In the genomic region with DNA sequence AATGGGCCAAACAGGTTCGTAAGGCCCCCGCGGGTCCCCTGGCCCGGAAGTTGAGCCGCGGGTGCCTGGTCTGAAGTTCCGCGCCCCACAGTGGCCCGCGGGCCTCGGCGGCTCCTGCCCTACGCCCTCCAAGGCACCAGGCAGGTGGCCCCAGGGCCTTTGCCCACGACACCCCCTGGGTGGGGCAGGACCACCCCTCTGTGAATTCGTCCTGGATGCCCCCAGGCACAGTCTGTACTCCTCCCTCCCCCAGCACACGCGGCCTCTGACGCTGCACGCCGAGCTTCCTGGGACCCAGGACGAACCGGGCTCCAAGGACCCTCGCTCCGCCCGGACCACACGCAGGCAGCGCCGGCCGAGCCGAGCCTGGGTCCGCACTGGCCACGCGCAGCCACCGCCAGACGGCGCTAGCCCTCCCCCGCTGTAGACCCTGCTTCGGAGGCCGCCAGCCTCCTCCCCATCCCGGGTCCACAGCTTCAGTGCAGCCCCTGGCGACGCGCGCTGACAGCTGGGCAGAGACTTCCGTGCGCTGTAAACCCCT, we compare ENCODE assay signal across 9 cellular contexts. TPM values are rescaled to one million over a fixed set of nuclear protein-coding genes. Genes with fewer than 3 reads are reported as not detected.
A peak's percentile ranks its signal among the peaks of the same experiment; 100 is the strongest.
DNase-seq lines count a peak whose midpoint lies in the region; ATAC-seq and TF ChIP-seq lines count a peak whose summit lies in the region.
"Had no signal": no experiment of that assay in that cellular context is flagged by ENCODE, and none has a peak within 500 bp of the region (broad histone marks: within the 10 kb centered on the region; RNA-seq: fewer than 3 reads in every experiment).

No MANE protein-coding gene starts in this region.

- H3K36me3 Mint-ChIP-seq in activated naive CD4-positive, alpha-beta T cell treated with anti-CD3 and anti-CD28 coated beads, Interleukin-2, amount 50 U/mL, for 72 hours, result no peaks in the 10 kb centered on the region
- H3K36me3 Mint-ChIP-seq: T-cell had no signal

- H3K9me3 Mint-ChIP-seq in activated naive CD4-positive, alpha-beta T cell treated with anti-CD3 and anti-CD28 coated beads, Interleukin-2, amount 50 U/mL, for 72 hours, result no peaks in the 10 kb centered on the region
- H3K9me3 Mint-ChIP-seq: T-cell had no signal

- peak overlapping the region in 3 of 4 donors; percentile 29 to 45 (median 35) for H3K4me3 ChIP-seq in upper lobe of left lung

- H3K9me3 ChIP-seq in upper lobe of left lung, result no peaks in the 10 kb centered on the region

- DNase-seq in activated naive CD4-positive, alpha-beta T cell treated with anti-CD3 and anti-CD28 coated beads, Interleukin-2, amount 50 U/mL, for 72 hours (ENCODE audit: low spot score in 2 of 2), result peak in 1 of 2 donors; percentile 37
- no peak for DNase-seq in activated naive CD4-positive, alpha-beta T cell (lab: John Stamatoyannopoulos, UW)
- peak; percentile 7 for DNase-seq in kidney tubule cell (ENCODE audit: low spot score)
- DNase-seq in upper lobe of left lung, result peak in 1 of 2 donors; percentile 76
- no peak for DNase-seq in GM03348 (ENCODE audit: low spot score)
- DNase-seq: T-cell had no signal

- peak; percentile 56 to 57 for ATAC-seq in activated naive CD4-positive, alpha-beta T cell treated with anti-CD3 and anti-CD28 coated beads, Interleukin-2, amount 50 U/mL, for 72 hours
- ATAC-seq in SK-N-SH treated with all-trans-retinoic acid at 6 μM for 48 hours, result peak; percentile 61; the same call in 2 of the 3 replicates
- ATAC-seq in upper lobe of left lung (ENCODE audit: low FRiP score in 2 of 2), result peak in 1 of 2 donors; percentile 39
- ATAC-seq in GM18858 (IDR thresholded peaks at IDR 0.05; ENCODE audit: unreplicated experiment), result no peak
- ATAC-seq in GM18517 (IDR thresholded peaks at IDR 0.05; ENCODE audit: unreplicated experiment), result no peak

- H3K27ac Mint-ChIP-seq in activated naive CD4-positive, alpha-beta T cell treated with anti-CD3 and anti-CD28 coated beads, Interleukin-2, amount 50 U/mL, for 72 hours, result no peak overlapping the region
- H3K27ac Mint-ChIP-seq: T-cell had no signal

- H3K27me3 ChIP-seq in upper lobe of left lung, result peaks cover 0 to 32% (median 11%) of the 10 kb centered on the region in 4 donors

- no peak for TF ChIP-seq EP300 in upper lobe of left lung (IDR thresholded peaks at IDR 0.05)

- H3K4me1 ChIP-seq in upper lobe of left lung, result peaks cover 7 to 25% (median 7%) of the 10 kb centered on the region in 4 donors

- TF ChIP-seq POLR2A in upper lobe of left lung (IDR thresholded peaks at IDR 0.05), result no peak

- H3K27ac ChIP-seq in upper lobe of left lung, result no peak overlapping the region

- TF ChIP-seq CTCF in upper lobe of left lung (IDR thresholded peaks at IDR 0.05), result peak in 4 of 6 experiments; percentile 11 to 29 (median 14)

- H3K36me3 ChIP-seq in upper lobe of left lung, result no peaks in the 10 kb centered on the region

- WGBS in upper lobe of left lung, 2 donors, result 2 to 4% methylated on average over 17 to 20 of the region's 46 CpGs

TF ChIP-seq in SK-N-SH treated with all-trans-retinoic acid at 6 μM for 48 hours, 23 proteins besides CTCF, POLR2A, EP300 and RAD21:
- TF ChIP-seq CSDC2 (CRISPR knock-in tag; IDR thresholded peaks at IDR 0.05) (no peak), ARNTL (CRISPR knock-in tag; IDR thresholded peaks at IDR 0.05; ENCODE audit: borderline replicate concordance, low read depth) (no peak), ZFP3 (CRISPR knock-in tag; IDR thresholded peaks at IDR 0.05) (no peak), TOX (CRISPR knock-in tag; IDR thresholded peaks at IDR 0.05; ENCODE audit: borderline replicate concordance) (no peak), ZNF565 (CRISPR knock-in tag; conservative IDR thresholded peaks at IDR 0.05; ENCODE audit: low read depth) (no peak), SNAI2 (CRISPR knock-in tag; IDR thresholded peaks at IDR 0.05) (no peak), TCF4 (CRISPR knock-in tag; IDR thresholded peaks at IDR 0.05; ENCODE audit: borderline replicate concordance) (no peak)
- TF ChIP-seq, protein P1, sequence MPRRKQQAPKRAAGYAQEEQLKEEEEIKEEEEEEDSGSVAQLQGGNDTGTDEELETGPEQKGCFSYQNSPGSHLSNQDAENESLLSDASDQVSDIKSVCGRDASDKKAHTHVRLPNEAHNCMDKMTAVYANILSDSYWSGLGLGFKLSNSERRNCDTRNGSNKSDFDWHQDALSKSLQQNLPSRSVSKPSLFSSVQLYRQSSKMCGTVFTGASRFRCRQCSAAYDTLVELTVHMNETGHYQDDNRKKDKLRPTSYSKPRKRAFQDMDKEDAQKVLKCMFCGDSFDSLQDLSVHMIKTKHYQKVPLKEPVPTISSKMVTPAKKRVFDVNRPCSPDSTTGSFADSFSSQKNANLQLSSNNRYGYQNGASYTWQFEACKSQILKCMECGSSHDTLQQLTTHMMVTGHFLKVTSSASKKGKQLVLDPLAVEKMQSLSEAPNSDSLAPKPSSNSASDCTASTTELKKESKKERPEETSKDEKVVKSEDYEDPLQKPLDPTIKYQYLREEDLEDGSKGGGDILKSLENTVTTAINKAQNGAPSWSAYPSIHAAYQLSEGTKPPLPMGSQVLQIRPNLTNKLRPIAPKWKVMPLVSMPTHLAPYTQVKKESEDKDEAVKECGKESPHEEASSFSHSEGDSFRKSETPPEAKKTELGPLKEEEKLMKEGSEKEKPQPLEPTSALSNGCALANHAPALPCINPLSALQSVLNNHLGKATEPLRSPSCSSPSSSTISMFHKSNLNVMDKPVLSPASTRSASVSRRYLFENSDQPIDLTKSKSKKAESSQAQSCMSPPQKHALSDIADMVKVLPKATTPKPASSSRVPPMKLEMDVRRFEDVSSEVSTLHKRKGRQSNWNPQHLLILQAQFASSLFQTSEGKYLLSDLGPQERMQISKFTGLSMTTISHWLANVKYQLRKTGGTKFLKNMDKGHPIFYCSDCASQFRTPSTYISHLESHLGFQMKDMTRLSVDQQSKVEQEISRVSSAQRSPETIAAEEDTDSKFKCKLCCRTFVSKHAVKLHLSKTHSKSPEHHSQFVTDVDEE (CRISPR knock-in tag; IDR thresholded peaks at IDR 0.05), result no peak
- TF ChIP-seq, protein P2, sequence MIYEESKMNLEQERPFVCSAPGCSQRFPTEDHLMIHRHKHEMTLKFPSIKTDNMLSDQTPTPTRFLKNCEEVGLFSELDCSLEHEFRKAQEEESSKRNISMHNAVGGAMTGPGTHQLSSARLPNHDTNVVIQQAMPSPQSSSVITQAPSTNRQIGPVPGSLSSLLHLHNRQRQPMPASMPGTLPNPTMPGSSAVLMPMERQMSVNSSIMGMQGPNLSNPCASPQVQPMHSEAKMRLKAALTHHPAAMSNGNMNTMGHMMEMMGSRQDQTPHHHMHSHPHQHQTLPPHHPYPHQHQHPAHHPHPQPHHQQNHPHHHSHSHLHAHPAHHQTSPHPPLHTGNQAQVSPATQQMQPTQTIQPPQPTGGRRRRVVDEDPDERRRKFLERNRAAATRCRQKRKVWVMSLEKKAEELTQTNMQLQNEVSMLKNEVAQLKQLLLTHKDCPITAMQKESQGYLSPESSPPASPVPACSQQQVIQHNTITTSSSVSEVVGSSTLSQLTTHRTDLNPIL (CRISPR knock-in tag; IDR thresholded peaks at IDR 0.05; ENCODE audit: low read depth), result no peak
- TF ChIP-seq, protein P3, sequence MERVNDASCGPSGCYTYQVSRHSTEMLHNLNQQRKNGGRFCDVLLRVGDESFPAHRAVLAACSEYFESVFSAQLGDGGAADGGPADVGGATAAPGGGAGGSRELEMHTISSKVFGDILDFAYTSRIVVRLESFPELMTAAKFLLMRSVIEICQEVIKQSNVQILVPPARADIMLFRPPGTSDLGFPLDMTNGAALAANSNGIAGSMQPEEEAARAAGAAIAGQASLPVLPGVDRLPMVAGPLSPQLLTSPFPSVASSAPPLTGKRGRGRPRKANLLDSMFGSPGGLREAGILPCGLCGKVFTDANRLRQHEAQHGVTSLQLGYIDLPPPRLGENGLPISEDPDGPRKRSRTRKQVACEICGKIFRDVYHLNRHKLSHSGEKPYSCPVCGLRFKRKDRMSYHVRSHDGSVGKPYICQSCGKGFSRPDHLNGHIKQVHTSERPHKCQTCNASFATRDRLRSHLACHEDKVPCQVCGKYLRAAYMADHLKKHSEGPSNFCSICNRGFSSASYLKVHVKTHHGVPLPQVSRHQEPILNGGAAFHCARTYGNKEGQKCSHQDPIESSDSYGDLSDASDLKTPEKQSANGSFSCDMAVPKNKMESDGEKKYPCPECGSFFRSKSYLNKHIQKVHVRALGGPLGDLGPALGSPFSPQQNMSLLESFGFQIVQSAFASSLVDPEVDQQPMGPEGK (CRISPR knock-in tag; IDR thresholded peaks at IDR 0.05; ENCODE audit: borderline replicate concordance), result no peak

RNA-seq across cellular contexts. Expression of a gene that starts 0.8 kb away (rescaled TPM):
- total RNA-seq in activated naive CD4-positive, alpha-beta T cell treated with anti-CD3 and anti-CD28 coated beads, Interleukin-2, amount 50 U/mL, for 72 hours, result under 1 TPM; 0.45 to 0.68 TPM
- total RNA-seq in upper lobe of left lung, result under 1 TPM in 1 of 6 donors, not detected in 5; 0.10 TPM

Comparison
In these comparisons a context has a peak if more than half of its experiments do, and no peak if none do; other contexts are left out.
1. ATAC-seq: peak in activated naive CD4-positive, alpha-beta T cell treated with anti-CD3 and anti-CD28 coated beads, Interleukin-2, amount 50 U/mL, for 72 hours (2 of 2) and SK-N-SH treated with all-trans-retinoic acid at 6 μM for 48 hours (single experiment); none in GM18858 (single experiment) and GM18517 (single experiment).